In genomic region chr11:108788565-108789199, GRCh38 we compare ENCODE assay signal across 8 cellular contexts.
DNase-seq lines count a peak whose midpoint lies in the region; ATAC-seq and TF ChIP-seq lines count a peak whose summit lies in the region.

No MANE protein-coding gene starts in this region.

- no peaks in the 10 kb centered on the region for H3K27me3 Mint-ChIP-seq in activated T-helper 1 cell treated with anti-CD3 and anti-CD28 coated beads, Interleukin-12 subunit alpha, Interleukin-12 subunit beta, Interleukin-2, Interleukin-4 antibody, amounts not matched to agents 30 ng/mL and 10 ng/mL and 1 ng/mL, durations not matched to agents 14 hours and 24 hours and 36 hours (ENCODE audit: insufficient read depth)

- TF ChIP-seq CTCF in fibroblast of pulmonary artery (IDR thresholded peaks at IDR 0.05; ENCODE audit: low read length, missing control alignments), result peak; percentile 63

- no peak overlapping the region for H3K4me3 Mint-ChIP-seq in activated T-helper 1 cell treated with anti-CD3 and anti-CD28 coated beads, Interleukin-12 subunit alpha, Interleukin-12 subunit beta, Interleukin-2, Interleukin-4 antibody, amounts not matched to agents 30 ng/mL and 10 ng/mL and 1 ng/mL, durations not matched to agents 14 hours and 24 hours and 36 hours

- H3K27ac ChIP-seq in SJCRH30, result no peak overlapping the region

- intact Hi-C loops in activated T-helper 1 cell treated with anti-CD3 and anti-CD28 coated beads, Interleukin-12 subunit alpha, Interleukin-12 subunit beta, Interleukin-2, Interleukin-4 antibody, amounts not matched to agents 30 ng/mL and 10 ng/mL and 1 ng/mL, durations not matched to agents 14 hours and 24 hours and 36 hours (cut with micrococcal nuclease), result loop anchor here (5.0 kb wide), 1 partner anchor 909 kb away; no protein-coding TSS in a partner anchor

- H3K27me3 ChIP-seq in SJCRH30, result no peaks in the 10 kb centered on the region

- peak; percentile 66 for ATAC-seq in GM19397 (IDR thresholded peaks at IDR 0.05; ENCODE audit: unreplicated experiment)

- DNase-seq in AG08396 (ENCODE audit: low spot score), result peak; percentile 23
- DNase-seq in NCI-H446 treated with DMSO at 0.1 percent for 48 hours (lab: John Stamatoyannopoulos, UW), result peak; percentile 20
- DNase-seq in fibroblast of pulmonary artery (ENCODE audit: low read depth), result peak; percentile 66
- no peak for DNase-seq in C1 segment of cervical spinal cord (lab: John Stamatoyannopoulos, UW)
- DNase-seq in SJCRH30, result no peak
- DNase-seq in DMS79 (lab: John Stamatoyannopoulos, UW), result no peak
- no peak for DNase-seq in activated T-helper 1 cell treated with anti-CD3 and anti-CD28 coated beads, Interleukin-12 subunit alpha, Interleukin-12 subunit beta, Interleukin-2, Interleukin-4 antibody, amounts not matched to agents 30 ng/mL and 10 ng/mL and 1 ng/mL, durations not matched to agents 14 hours and 24 hours and 36 hours (ENCODE audit: low spot score)

- H3K27ac Mint-ChIP-seq in activated T-helper 1 cell treated with anti-CD3 and anti-CD28 coated beads, Interleukin-12 subunit alpha, Interleukin-12 subunit beta, Interleukin-2, Interleukin-4 antibody, amounts not matched to agents 30 ng/mL and 10 ng/mL and 1 ng/mL, durations not matched to agents 14 hours and 24 hours and 36 hours, result no peak overlapping the region

- peaks cover 2% of the 10 kb centered on the region for H3K36me3 Mint-ChIP-seq in activated T-helper 1 cell treated with anti-CD3 and anti-CD28 coated beads, Interleukin-12 subunit alpha, Interleukin-12 subunit beta, Interleukin-2, Interleukin-4 antibody, amounts not matched to agents 30 ng/mL and 10 ng/mL and 1 ng/mL, durations not matched to agents 14 hours and 24 hours and 36 hours (ENCODE audit: low read depth)

- H3K4me1 Mint-ChIP-seq in activated T-helper 1 cell treated with anti-CD3 and anti-CD28 coated beads, Interleukin-12 subunit alpha, Interleukin-12 subunit beta, Interleukin-2, Interleukin-4 antibody, amounts not matched to agents 30 ng/mL and 10 ng/mL and 1 ng/mL, durations not matched to agents 14 hours and 24 hours and 36 hours (ENCODE audit: low read depth), result peaks cover 28% of the 10 kb centered on the region

- no peaks in the 10 kb centered on the region for H3K36me3 ChIP-seq in SJCRH30

- H3K4me3 ChIP-seq in fibroblast of pulmonary artery (replicated peaks; ENCODE audit: low read depth, low read length) (no peak overlapping the region), SJCRH30 (no peak overlapping the region)

- no peaks in the 10 kb centered on the region for H3K9me3 ChIP-seq in SJCRH30 (replicated peaks)

- H3K4me1 ChIP-seq in SJCRH30, result no peaks in the 10 kb centered on the region

- H3K9me3 Mint-ChIP-seq in activated T-helper 1 cell treated with anti-CD3 and anti-CD28 coated beads, Interleukin-12 subunit alpha, Interleukin-12 subunit beta, Interleukin-2, Interleukin-4 antibody, amounts not matched to agents 30 ng/mL and 10 ng/mL and 1 ng/mL, durations not matched to agents 14 hours and 24 hours and 36 hours, result no peaks in the 10 kb centered on the region

Comparison
In these comparisons a context has a peak if more than half of its experiments do, and no peak if none do; other contexts are left out.
1. DNase-seq: peak in AG08396 (single experiment), NCI-H446 treated with DMSO at 0.1 percent for 48 hours (single experiment) and fibroblast of pulmonary artery (single experiment); none in C1 segment of cervical spinal cord (0 of 14), SJCRH30 (0 of 2), DMS79 (single experiment) and activated T-helper 1 cell treated with anti-CD3 and anti-CD28 coated beads, Interleukin-12 subunit alpha, Interleukin-12 subunit beta, Interleukin-2, Interleukin-4 antibody, amounts not matched to agents 30 ng/mL and 10 ng/mL and 1 ng/mL, durations not matched to agents 14 hours and 24 hours and 36 hours (single experiment).